Comparison of ENCODE assay signal across 2 cellular contexts in genomic region chr9:86354882-86355399, GRCh38.
TF ChIP-seq lines count a peak whose summit lies in the region.

No MANE protein-coding gene starts in this region.

TF ChIP-seq in IMR-90, 13 proteins besides CTCF, POLR2A, EP300 and RAD21:
- TF ChIP-seq NFE2L2 (IDR thresholded peaks at IDR 0.05; ENCODE audit: low read depth, low read length) (no peak), BHLHE40 (IDR thresholded peaks at IDR 0.05; ENCODE audit: low read depth, low read length) (no peak), MXI1 (IDR thresholded peaks at IDR 0.05; ENCODE audit: borderline replicate concordance, low read depth, low read length) (no peak), RFX5 (IDR thresholded peaks at IDR 0.05; ENCODE audit: low read depth, low read length) (no peak), CHD1 (IDR thresholded peaks at IDR 0.05; ENCODE audit: low read depth, low read length) (no peak), CEBPB (IDR thresholded peaks at IDR 0.05; ENCODE audit: low read depth, low read length) (no peak), USF2 (IDR thresholded peaks at IDR 0.05; ENCODE audit: low read depth, low read length) (no peak), FOS (IDR thresholded peaks at IDR 0.05; ENCODE audit: low read depth, low read length) (no peak), ELK1 (IDR thresholded peaks at IDR 0.05; ENCODE audit: borderline replicate concordance, low read depth, low read length) (no peak), MAFK (IDR thresholded peaks at IDR 0.05; ENCODE audit: low read depth, low read length) (no peak), MAZ (IDR thresholded peaks at IDR 0.05; ENCODE audit: borderline replicate concordance, low read depth, low read length) (no peak), SMC3 (IDR thresholded peaks at IDR 0.05; ENCODE audit: low read depth, low read length) (no peak; the same call in 1 of the 2 replicates), RCOR1 (IDR thresholded peaks at IDR 0.05; ENCODE audit: insufficient replicate concordance, low read length) (no peak)
TF ChIP-seq in IMR-90: peak in this region for 0.

TF ChIP-seq in GM12878, 131 proteins besides CTCF, POLR2A, EP300 and RAD21:
- TF ChIP-seq HDAC6 (IDR thresholded peaks at IDR 0.05; ENCODE audit: unreplicated experiment) (peak; percentile 5), IKZF2 (IDR thresholded peaks at IDR 0.05) (no peak), YY1 (IDR thresholded peaks at IDR 0.05; ENCODE audit: low read depth, low read length) (no peak), NFYA (IDR thresholded peaks at IDR 0.05; ENCODE audit: borderline replicate concordance, low read depth, low read length) (no peak), ZNF207 (IDR thresholded peaks at IDR 0.05; ENCODE audit: borderline replicate concordance) (no peak)
